9 cellular contexts compared by ENCODE assay signal in the genomic region with DNA sequence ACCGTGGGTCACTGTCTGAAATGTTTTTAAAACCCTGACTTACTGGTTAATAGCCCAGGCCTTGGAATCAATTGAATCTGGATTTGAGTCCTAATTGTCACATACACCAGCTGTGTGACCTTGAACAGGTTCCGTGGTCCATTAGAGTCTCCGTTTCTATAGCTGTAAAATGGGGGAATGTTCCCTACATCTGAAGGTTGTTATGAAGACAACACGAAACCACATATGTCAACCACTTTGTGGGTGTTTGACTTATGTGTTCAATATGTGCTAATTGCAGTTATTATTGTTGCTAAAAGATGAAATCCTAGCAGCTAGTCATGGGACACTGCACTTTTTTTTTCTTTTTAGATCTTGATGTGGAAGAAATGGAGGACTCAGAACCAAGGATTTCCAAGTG. TPM values are rescaled to one million over a fixed set of nuclear protein-coding genes. Genes with fewer than 3 reads are reported as not detected.
DNase-seq lines count a peak whose midpoint lies in the region; ATAC-seq and TF ChIP-seq lines count a peak whose summit lies in the region.
"Had no signal": no experiment of that assay in that cellular context is flagged by ENCODE, and none has a peak within 500 bp of the region (broad histone marks: within the 10 kb centered on the region; RNA-seq: fewer than 3 reads in every experiment).

No MANE protein-coding gene starts in this region.

- H3K36me3 Mint-ChIP-seq in activated T-cell treated with anti-CD3 and anti-CD28 coated beads, Interleukin-2, amount 50 U/mL, for 24 hours (ENCODE audit: low read depth) = peaks cover 56% of the 10 kb centered on the region
- peaks cover 29% of the 10 kb centered on the region for H3K36me3 Mint-ChIP-seq in mesothelial cell of epicardium

- peaks cover 30 to 37% (median 35%) of the 10 kb centered on the region in 3 donors for H3K36me3 ChIP-seq in tibial artery

- peaks cover 0 to 80% (median 50%) of the 10 kb centered on the region in 4 donors for H3K4me1 ChIP-seq in tibial artery

- H3K27ac Mint-ChIP-seq in activated T-cell treated with anti-CD3 and anti-CD28 coated beads, Interleukin-2, amount 50 U/mL, for 24 hours = peak overlapping the region; percentile 71
- no peak overlapping the region for H3K27ac Mint-ChIP-seq in mesothelial cell of epicardium

- H3K4me3 Mint-ChIP-seq in activated T-cell treated with anti-CD3 and anti-CD28 coated beads, Interleukin-2, amount 50 U/mL, for 24 hours = peak overlapping the region; percentile 88
- H3K4me3 Mint-ChIP-seq in mesothelial cell of epicardium = peak overlapping the region; percentile 11

- peaks cover 75% of the 10 kb centered on the region for H3K4me1 Mint-ChIP-seq in activated T-cell treated with anti-CD3 and anti-CD28 coated beads, Interleukin-2, amount 50 U/mL, for 24 hours (ENCODE audit: low read depth)
- H3K4me1 Mint-ChIP-seq in mesothelial cell of epicardium = peaks cover 34% of the 10 kb centered on the region

- in situ Hi-C loops in astrocyte of the spinal cord (cut with HindIII; ENCODE audit: low sequenced_read_pairs) = no loop called here

- intact Hi-C loops in tibial artery (cut with DNase I; ENCODE audit: low total_unique reads) = no loop called here

- H3K27me3 ChIP-seq in tibial artery = no peaks in the 10 kb centered on the region

- ATAC-seq in HG03521 (IDR thresholded peaks at IDR 0.05; ENCODE audit: unreplicated experiment) = no peak

- peak overlapping the region; percentile 96 to 99 for H3K27ac ChIP-seq in tibial artery

- H3K9me3 Mint-ChIP-seq in activated T-cell treated with anti-CD3 and anti-CD28 coated beads, Interleukin-2, amount 50 U/mL, for 24 hours = no peaks in the 10 kb centered on the region
- no peaks in the 10 kb centered on the region for H3K9me3 Mint-ChIP-seq in mesothelial cell of epicardium

- H3K9me3 ChIP-seq in tibial artery = no peaks in the 10 kb centered on the region

- H3K4me3 ChIP-seq in astrocyte of the spinal cord (ENCODE audit: low read depth, low read length) = no peak overlapping the region
- H3K4me3 ChIP-seq in tibial artery = peak overlapping the region; percentile 74 to 88

- DNase-seq in activated T-cell treated with anti-CD3 and anti-CD28 coated beads, Interleukin-2, amount 50 U/mL, for 24 hours = no peak
- no peak for DNase-seq in activated T-cell treated with anti-CD3 and anti-CD28 coated beads, Interleukin-2, amount 50 U/mL, for 1 hour
- DNase-seq in astrocyte of the spinal cord (ENCODE audit: low read depth, low spot score) (peak; percentile 22), mesothelial cell of epicardium (ENCODE audit: low spot score in 2 of 2, unreplicated experiment in 2 of 2) (no peak), tibial artery (no peak), NCI-H748 (lab: John Stamatoyannopoulos, UW; ENCODE audit: unreplicated experiment) (no peak), globus pallidus (ENCODE audit: low spot score) (no peak)
- DNase-seq: retina had no signal

- H3K27me3 Mint-ChIP-seq in activated T-cell treated with anti-CD3 and anti-CD28 coated beads, Interleukin-2, amount 50 U/mL, for 24 hours = no peaks in the 10 kb centered on the region
- no peaks in the 10 kb centered on the region for H3K27me3 Mint-ChIP-seq in mesothelial cell of epicardium (ENCODE audit: low read depth)

- no peak for TF ChIP-seq CTCF in astrocyte of the spinal cord (IDR thresholded peaks at IDR 0.05; ENCODE audit: low read depth, low read length)
- TF ChIP-seq CTCF in mesothelial cell of epicardium (IDR thresholded peaks at IDR 0.05; ENCODE audit: unreplicated experiment) = no peak
- TF ChIP-seq CTCF in tibial artery (IDR thresholded peaks at IDR 0.05) = no peak

RNA-seq across cellular contexts. Expression of a gene that starts 35.3 kb away (rescaled TPM):
- total RNA-seq in mesothelial cell of epicardium = 44.4 to 46.7 TPM (median 46.3 TPM) in 3 replicates
